Comparison of ENCODE assay signal across 17 cellular contexts in genomic region chrX:11998944-11999343, GRCh38.
DNase-seq lines count a peak whose midpoint lies in the region; ATAC-seq and TF ChIP-seq lines count a peak whose summit lies in the region.
"Had no signal": no experiment of that assay in that cellular context is flagged by ENCODE, and none has a peak within 500 bp of the region (broad histone marks: within the 10 kb centered on the region; RNA-seq: fewer than 3 reads in every experiment).

No MANE protein-coding gene starts in this region.

- no peaks in the 10 kb centered on the region for H3K9me3 Mint-ChIP-seq in GM23338

- H3F3A ChIP-seq in GM23338 (replicated peaks; ENCODE audit: low read depth): no peaks in the 10 kb centered on the region

- no peaks in the 10 kb centered on the region for H3K36me3 ChIP-seq in GM23338 (ENCODE audit: insufficient read depth)

- no peak overlapping the region for H3K4me3 Mint-ChIP-seq in GM23338

- POLR2A ChIA-PET in AG04450 (lab: Yijun Ruan, JAX): no interaction called here

- no peaks in the 10 kb centered on the region for H3K27me3 ChIP-seq in AG04450 (ENCODE audit: control insufficient read depth, insufficient read depth, low read length)
- no peaks in the 10 kb centered on the region for H3K27me3 ChIP-seq in GM23338 (ENCODE audit: insufficient read depth)

- H3K27me3 Mint-ChIP-seq in GM23338 (ENCODE audit: insufficient read depth, low read depth, poor library complexity): no peaks in the 10 kb centered on the region

- H3K27ac ChIP-seq in AG04450 (ENCODE audit: low read depth, low read length) (no peak overlapping the region), GM23338 (ENCODE audit: low read depth) (no peak overlapping the region)
- H3K27ac ChIP-seq: C4-2B had no signal

- no peaks in the 10 kb centered on the region for H3K4me1 Mint-ChIP-seq in GM23338

- H3K9me2 ChIP-seq in GM23338 (ENCODE audit: insufficient read depth): no peaks in the 10 kb centered on the region

- no peaks in the 10 kb centered on the region for H3K36me3 Mint-ChIP-seq in GM23338 (ENCODE audit: low read depth)

- peak; percentile 10; the same call in 1 of the 2 replicates for TF ChIP-seq CTCF in AG04450 (IDR thresholded peaks at IDR 0.05; ENCODE audit: low read depth, low read length)
- TF ChIP-seq CTCF in GM23338 (conservative IDR thresholded peaks at IDR 0.05; ENCODE audit: low read depth in 2 of 2): peak in 1 of 2 experiments; percentile 43; a peak in 2 of 4 replicates
- TF ChIP-seq CTCF in choroid plexus epithelial cell (conservative IDR thresholded peaks at IDR 0.05; ENCODE audit: low read depth, low read length): peak; percentile 40

- H3K27ac Mint-ChIP-seq in GM23338: no peak overlapping the region

- no peaks in the 10 kb centered on the region for H4K20me1 ChIP-seq in GM23338 (replicated peaks; ENCODE audit: insufficient read depth)

- H3K79me2 ChIP-seq in GM23338 (replicated peaks; ENCODE audit: insufficient read depth): no peaks in the 10 kb centered on the region

- H3K4me1 ChIP-seq in GM23338 (ENCODE audit: insufficient read depth): no peaks in the 10 kb centered on the region

- CTCF ChIA-PET in AG04450 (lab: Charles Lee): interaction anchor here (0.9 kb wide), 1 partner anchor 8 kb away, joined by 4 read pairs; no protein-coding TSS in a partner anchor

- no peak overlapping the region for H3K4me3 ChIP-seq in AG04450 (ENCODE audit: low read depth, low read length)
- H3K4me3 ChIP-seq in GM23338: no peak overlapping the region
- no peak overlapping the region for H3K4me3 ChIP-seq in choroid plexus epithelial cell (ENCODE audit: low read depth, low read length)

- H3K9me3 ChIP-seq in AG04450 (ENCODE audit: control insufficient read depth, insufficient read depth, low read length): no peaks in the 10 kb centered on the region

- ATAC-seq in GM23338 (no peak), HG03159 (IDR thresholded peaks at IDR 0.05; ENCODE audit: unreplicated experiment) (no peak), GM19324 (IDR thresholded peaks at IDR 0.05; ENCODE audit: low FRiP score, unreplicated experiment) (no peak)

- no peak overlapping the region for H3K4me2 ChIP-seq in GM23338

- DNase-seq in AG04450 (ENCODE audit: low read depth, low spot score) (no peak), GM23338 (ENCODE audit: low spot score) (peak; percentile 3), choroid plexus epithelial cell (ENCODE audit: low read depth) (peak; percentile 21), iPS-NIHi7 (ENCODE audit: extremely low spot score) (peak; percentile 31), DMS79 (lab: John Stamatoyannopoulos, UW) (no peak)
- DNase-seq: AML-193, DMS79 treated with DMSO at 0.1 percent for 48 hours, GOT3, KG1, NCI-H1105 treated with DMSO at 0.1 percent for 48 hours, NCI-H2029, NCI-H2171, NCI-H526, SHP77 treated with DMSO at 0.1 percent for 48 hours had no signal

- H2AFZ ChIP-seq in GM23338: no peak overlapping the region

TF ChIP-seq in GM23338, 12 proteins besides CTCF, POLR2A, EP300 and RAD21 (continues in another document):
- TF ChIP-seq ZNF331 (CRISPR knock-in tag; IDR thresholded peaks at IDR 0.05; ENCODE audit: low read depth) (no peak), JUNB (IDR thresholded peaks at IDR 0.05; ENCODE audit: unreplicated experiment) (no peak), CREB1 (CRISPR knock-in tag; IDR thresholded peaks at IDR 0.05; ENCODE audit: low read depth) (no peak), ZNF114 (CRISPR knock-in tag; IDR thresholded peaks at IDR 0.05) (no peak), POLR2AphosphoS5 (IDR thresholded peaks at IDR 0.05; ENCODE audit: low read depth) (no peak), REST (IDR thresholded peaks at IDR 0.05; ENCODE audit: unreplicated experiment) (no peak), STAT1 (IDR thresholded peaks at IDR 0.05; ENCODE audit: unreplicated experiment) (no peak), EZH2 (IDR thresholded peaks at IDR 0.05; ENCODE audit: low read depth, unreplicated experiment) (no peak), EZH2phosphoT487 (IDR thresholded peaks at IDR 0.05; ENCODE audit: unreplicated experiment) (no peak), NANOG (IDR thresholded peaks at IDR 0.05; ENCODE audit: borderline replicate concordance) (no peak), ZNF462 (CRISPR knock-in tag; IDR thresholded peaks at IDR 0.05) (no peak)

Comparison
In these comparisons a context has a peak if more than half of its experiments do, and no peak if none do; other contexts are left out.
1. DNase-seq: peak in GM23338 (single experiment), choroid plexus epithelial cell (single experiment) and iPS-NIHi7 (single experiment); none in AG04450 (single experiment) and DMS79 (single experiment).